In genomic region chr7:2149672-2150444, GRCh38 we compare ENCODE assay signal across 19 cellular contexts.
DNase-seq lines count a peak whose midpoint lies in the region; ATAC-seq, FAIRE-seq and TF ChIP-seq lines count a peak whose summit lies in the region.
"Had no signal": no experiment of that assay in that cellular context is flagged by ENCODE, and none has a peak within 500 bp of the region (broad histone marks: within the 10 kb centered on the region; RNA-seq: fewer than 3 reads in every experiment).

No MANE protein-coding gene starts in this region.

- H2AFZ ChIP-seq in K562 (ENCODE audit: low read depth, low read length): no peak overlapping the region

- FAIRE-seq in K562 (lab: Jason Lieb, UNC): no peak
- FAIRE-seq: GM18507 had no signal

- CTCF ChIA-PET in K562 (lab: Yijun Ruan, JAX; ENCODE audit: low intra/inter-chr PET ratio): no interaction called here

- H3K36me3 ChIP-seq in left ventricle myocardium inferior (peaks cover 27% of the 10 kb centered on the region), K562 (ENCODE audit: control insufficient read depth, insufficient read depth, low read length) (peaks cover 39% of the 10 kb centered on the region; the same call in 2 of the 3 replicates)

- TF ChIP-seq EP300 in K562 (IDR thresholded peaks at IDR 0.05; ENCODE audit: low read length): no peak

- TF ChIP-seq POLR2A in K562 (conservative IDR thresholded peaks at IDR 0.05): no peak

- H3K27ac Mint-ChIP-seq in nephron progenitor cell: peak overlapping the region; percentile 10
- H3K27ac Mint-ChIP-seq in activated T-helper 17 cell treated with anti-CD3 and anti-CD28 coated beads, Interleukin-2, amount 50 U/mL, for 72 hours: no peak overlapping the region
- H3K27ac Mint-ChIP-seq: HFFc6 had no signal

- peaks cover 50% of the 10 kb centered on the region for H3K4me1 Mint-ChIP-seq in nephron progenitor cell
- H3K4me1 Mint-ChIP-seq in activated T-helper 17 cell treated with anti-CD3 and anti-CD28 coated beads, Interleukin-2, amount 50 U/mL, for 72 hours: no peaks in the 10 kb centered on the region

- peaks cover 6% of the 10 kb centered on the region; the same call in 1 of the 2 replicates for H4K20me1 ChIP-seq in K562 (replicated peaks; ENCODE audit: control insufficient read depth, insufficient read depth, low read length)

- H3K9ac ChIP-seq in K562 (ENCODE audit: insufficient read depth in 1 of 2, low read depth in 2 of 2, low read length in 2 of 2): peak overlapping the region in 1 of 2 experiments; percentile 52; a peak in 1 of 4 replicates

- peak; percentile 48 for DNase-seq in Right ventricle myocardium inferior (ENCODE audit: missing footprints)
- DNase-seq in left ventricle myocardium inferior: no peak
- no peak for DNase-seq in K562 (ENCODE audit: extremely low read depth in 1 of 4, low spot score in 3 of 4)
- DNase-seq in nephron progenitor cell: no peak
- no peak for DNase-seq in substantia nigra (lab: John Stamatoyannopoulos, UW)
- no peak for DNase-seq in effector CD4-positive, alpha-beta T cell
- DNase-seq: 8988T; Calu3; CD4-positive, CD25-positive, alpha-beta regulatory T cell; HFFc6; KG1; NCI-H1048; NCI-H69; NK-92 treated with Interleukin-12 subunit alpha and Interleukin-12 subunit beta, amount 100 ng/mL, for 24 hours; PC-3 had no signal

- 84% methylated on average over 28 of the region's 29 CpGs for WGBS in K562 (ENCODE audit: insufficient coverage, low coverage, missing lambda C conversion rate)

- no peaks in the 10 kb centered on the region for H3K9me3 Mint-ChIP-seq in nephron progenitor cell
- no peaks in the 10 kb centered on the region for H3K9me3 Mint-ChIP-seq in activated T-helper 17 cell treated with anti-CD3 and anti-CD28 coated beads, Interleukin-2, amount 50 U/mL, for 72 hours
- H3K9me3 Mint-ChIP-seq: CD4-positive, CD25-positive, alpha-beta regulatory T cell; HFFc6 had no signal

- H3K9me3 ChIP-seq in left ventricle myocardium inferior (replicated peaks) (no peaks in the 10 kb centered on the region), K562 (replicated peaks; ENCODE audit: control insufficient read depth, insufficient read depth, low read depth, low read length) (no peaks in the 10 kb centered on the region)

- TF ChIP-seq CTCF in left ventricle myocardium inferior (IDR thresholded peaks at IDR 0.05; ENCODE audit: borderline replicate concordance) (no peak), K562 (IDR thresholded peaks at IDR 0.05 in 2 of 3, conservative IDR thresholded peaks at IDR 0.05 in 1 of 3; ENCODE audit: insufficient read depth in 2 of 3, low read depth in 1 of 3, low read length in 3 of 3) (no peak), nephron progenitor cell (IDR thresholded peaks at IDR 0.05) (no peak)

- no peak overlapping the region for H3K4me3 Mint-ChIP-seq in nephron progenitor cell
- H3K4me3 Mint-ChIP-seq in activated T-helper 17 cell treated with anti-CD3 and anti-CD28 coated beads, Interleukin-2, amount 50 U/mL, for 72 hours: no peak overlapping the region
- H3K4me3 Mint-ChIP-seq: CD4-positive, CD25-positive, alpha-beta regulatory T cell; HFFc6 had no signal

- H3K4me1 ChIP-seq in left ventricle myocardium inferior: peaks cover 14% of the 10 kb centered on the region
- peaks cover 0 to 13% of the 10 kb centered on the region in 2 experiments; a peak in 1 of 5 replicates for H3K4me1 ChIP-seq in K562 (replicated peaks in 1 of 2; ENCODE audit: control insufficient read depth in 2 of 2, insufficient read depth in 2 of 2, low read length in 2 of 2)

- in situ Hi-C loops in K562 (cut with MboI): no loop called here

- intact Hi-C loops in Right ventricle myocardium inferior (cut with DNase I) (no loop called here), left ventricle myocardium inferior (cut with micrococcal nuclease) (no loop called here), K562 (cut with micrococcal nuclease) (no loop called here)

- H3K4me3 ChIP-seq in left ventricle myocardium inferior (no peak overlapping the region), K562 (no peak overlapping the region)

- ATAC-seq in Right ventricle myocardium inferior (no peak), K562 (no peak), GM19455 (IDR thresholded peaks at IDR 0.05; ENCODE audit: unreplicated experiment) (no peak)
- no peak for ATAC-seq in activated T-helper 17 cell treated with anti-CD3 and anti-CD28 coated beads, Interleukin-2, amount 50 U/mL, for 72 hours (replicated peaks)
- ATAC-seq: PC-3 had no signal

- H3K36me3 Mint-ChIP-seq in nephron progenitor cell (ENCODE audit: low read depth): peaks cover 25% of the 10 kb centered on the region
- H3K36me3 Mint-ChIP-seq in activated T-helper 17 cell treated with anti-CD3 and anti-CD28 coated beads, Interleukin-2, amount 50 U/mL, for 72 hours (ENCODE audit: low read depth): no peaks in the 10 kb centered on the region

- no peaks in the 10 kb centered on the region for H3K27me3 Mint-ChIP-seq in nephron progenitor cell (ENCODE audit: low read depth, poor library complexity)
- no peaks in the 10 kb centered on the region for H3K27me3 Mint-ChIP-seq in activated T-helper 17 cell treated with anti-CD3 and anti-CD28 coated beads, Interleukin-2, amount 50 U/mL, for 72 hours
- H3K27me3 Mint-ChIP-seq: CD4-positive, CD25-positive, alpha-beta regulatory T cell had no signal

- no TSS peak for BruUV-seq in K562 (replicated peaks; lab: Mats Ljungman, UMichigan)

- POLR2A ChIA-PET in K562 (lab: Yijun Ruan, JAX): interaction anchor here (0.6 to 1.2 kb wide), 3 partner anchors 9 to 216 kb away, joined by 3 to 4 read pairs (median 3); no protein-coding TSS in a partner anchor

- no peak overlapping the region for H3K27ac ChIP-seq in left ventricle myocardium inferior (replicated peaks)
- H3K27ac ChIP-seq in K562 (ENCODE audit: extremely low read depth, low read depth, low read length): no peak overlapping the region
- H3K27ac ChIP-seq in substantia nigra (ENCODE audit: low read depth, low read length, poor library complexity, severe bottlenecking): peak overlapping the region; percentile 59
- H3K27ac ChIP-seq: HL-60 had no signal

- no peaks in the 10 kb centered on the region for H3K79me2 ChIP-seq in K562 (ENCODE audit: control insufficient read depth, insufficient read depth, low read length)

- H3K27me3 ChIP-seq in left ventricle myocardium inferior (ENCODE audit: low read depth) (no peaks in the 10 kb centered on the region), K562 (ENCODE audit: control insufficient read depth in 2 of 2, insufficient read depth in 2 of 2, low read length in 2 of 2) (no peaks in the 10 kb centered on the region)

- no peaks in the 10 kb centered on the region for H3K9me1 ChIP-seq in K562 (ENCODE audit: control insufficient read depth, insufficient read depth, low read length)

- H3K4me2 ChIP-seq in K562 (ENCODE audit: insufficient read depth, low read length): no peak overlapping the region

- no peak for TF ChIP-seq RAD21 in K562 (CRISPR knock-in tag; conservative IDR thresholded peaks at IDR 0.05 in 1 of 2, IDR thresholded peaks at IDR 0.05 in 1 of 2)

TF ChIP-seq in K562, 482 proteins besides CTCF, POLR2A, EP300 and RAD21:
- TF ChIP-seq POU5F1 (IDR thresholded peaks at IDR 0.05; ENCODE audit: borderline replicate concordance, low read depth, low read length, partially characterized antibody): no peak
- TF ChIP-seq HDAC1 (IDR thresholded peaks at IDR 0.05): no peak
- TF ChIP-seq ZNF609 (CRISPR knock-in tag; IDR thresholded peaks at IDR 0.05; ENCODE audit: borderline replicate concordance): no peak
- peak; percentile 29; the same call in 1 of the 2 replicates for TF ChIP-seq POLR2G (IDR thresholded peaks at IDR 0.05; ENCODE audit: low read depth, low read length)
- TF ChIP-seq GATAD2B (IDR thresholded peaks at IDR 0.05; ENCODE audit: borderline replicate concordance): no peak
TF ChIP-seq in K562: peak in this region for 1.
